ENCODE assay signal across 16 cellular contexts in the genomic region with DNA sequence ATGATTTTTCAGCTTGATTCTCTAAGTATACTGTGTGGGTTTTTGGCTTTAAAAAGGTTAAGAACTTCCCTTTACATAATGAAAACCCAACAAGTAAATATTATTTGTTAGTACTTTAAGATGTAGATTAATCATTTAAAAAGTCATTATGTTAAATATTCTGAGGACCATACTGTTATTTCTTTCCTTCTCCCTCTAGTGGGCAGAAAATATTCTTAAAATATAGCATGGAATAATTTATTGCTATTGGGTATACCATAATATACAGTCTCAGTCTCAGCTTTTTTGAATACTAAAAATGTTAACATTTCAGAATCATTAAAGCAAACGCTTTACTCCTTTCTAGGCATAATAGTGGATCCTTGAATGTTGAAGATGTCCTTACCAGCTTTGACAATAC. TPM values are rescaled to one million over a fixed set of nuclear protein-coding genes. Genes with fewer than 3 reads are reported as not detected.
DNase-seq lines count a peak whose midpoint lies in the region; ATAC-seq and TF ChIP-seq lines count a peak whose summit lies in the region.
"Had no signal": no experiment of that assay in that cellular context is flagged by ENCODE, and none has a peak within 500 bp of the region (broad histone marks: within the 10 kb centered on the region; RNA-seq: fewer than 3 reads in every experiment).

No MANE protein-coding gene starts in this region.

- H3K4me1 ChIP-seq in sigmoid colon, result no peaks in the 10 kb centered on the region
- H3K4me1 ChIP-seq: gastrocnemius medialis, spleen, tibial nerve had no signal

- intact Hi-C loops in sigmoid colon (cut with DNase I), result loop anchor here (5.0 kb wide), 1 partner anchor 567 kb away; no protein-coding TSS in a partner anchor

- no peaks in the 10 kb centered on the region for H3K27me3 ChIP-seq in sigmoid colon
- H3K27me3 ChIP-seq: gastrocnemius medialis, spleen, tibial nerve had no signal

- H3K27ac ChIP-seq in sigmoid colon, result no peak overlapping the region
- H3K27ac ChIP-seq: gastrocnemius medialis, spleen, tibial nerve had no signal

- H3K27ac Mint-ChIP-seq in osteocyte (ENCODE audit: unreplicated experiment), result no peak overlapping the region
- H3K27ac Mint-ChIP-seq: activated naive CD4-positive, alpha-beta T cell treated with anti-CD3 and anti-CD28 coated beads, Interleukin-2, amount 10 ng/mL, durations not matched to agents 7 days and 5 days; nephron progenitor cell had no signal

- H3K9me3 Mint-ChIP-seq in osteocyte (ENCODE audit: unreplicated experiment), result peaks cover 18% of the 10 kb centered on the region
- H3K9me3 Mint-ChIP-seq: activated naive CD4-positive, alpha-beta T cell treated with anti-CD3 and anti-CD28 coated beads, Interleukin-2, amount 10 ng/mL, durations not matched to agents 7 days and 5 days had no signal

- peaks cover 16% of the 10 kb centered on the region for H3K36me3 Mint-ChIP-seq in osteocyte (ENCODE audit: unreplicated experiment)

- peak; percentile 52 for TF ChIP-seq CTCF in choroid plexus epithelial cell (conservative IDR thresholded peaks at IDR 0.05; ENCODE audit: low read depth, low read length)
- TF ChIP-seq CTCF in osteocyte (IDR thresholded peaks at IDR 0.05), result peak; percentile 53
- TF ChIP-seq CTCF in sigmoid colon (IDR thresholded peaks at IDR 0.05), result no peak

- H3K27me3 Mint-ChIP-seq in osteocyte (ENCODE audit: unreplicated experiment), result no peaks in the 10 kb centered on the region
- H3K27me3 Mint-ChIP-seq: activated naive CD4-positive, alpha-beta T cell treated with anti-CD3 and anti-CD28 coated beads, Interleukin-2, amount 10 ng/mL, durations not matched to agents 7 days and 5 days had no signal

- H3K4me3 Mint-ChIP-seq in osteocyte (ENCODE audit: unreplicated experiment), result no peak overlapping the region
- H3K4me3 Mint-ChIP-seq: activated naive CD4-positive, alpha-beta T cell treated with anti-CD3 and anti-CD28 coated beads, Interleukin-2, amount 10 ng/mL, durations not matched to agents 7 days and 5 days; nephron progenitor cell had no signal

- 85 to 97% methylated on average over 1 of the region's 1 CpG for WGBS in sigmoid colon, 2 donors

- H3K9me3 ChIP-seq in sigmoid colon, result no peaks in the 10 kb centered on the region
- H3K9me3 ChIP-seq: gastrocnemius medialis, tibial nerve had no signal

- no peaks in the 10 kb centered on the region for H3K4me1 Mint-ChIP-seq in osteocyte (ENCODE audit: unreplicated experiment)
- H3K4me1 Mint-ChIP-seq: activated naive CD4-positive, alpha-beta T cell treated with anti-CD3 and anti-CD28 coated beads, Interleukin-2, amount 10 ng/mL, durations not matched to agents 7 days and 5 days; nephron progenitor cell had no signal

- DNase-seq in DMS53 (lab: John Stamatoyannopoulos, UW), result peak; percentile 10
- DNase-seq in DMS53 treated with DMSO at 0.1 percent for 48 hours (lab: John Stamatoyannopoulos, UW; ENCODE audit: unreplicated experiment), result no peak
- DNase-seq in NCI-H69 (lab: John Stamatoyannopoulos, UW), result peak; percentile 9
- peak; percentile 16 for DNase-seq in choroid plexus epithelial cell (ENCODE audit: low read depth)
- no peak for DNase-seq in osteocyte (ENCODE audit: extremely low spot score, unreplicated experiment)
- DNase-seq in MV-4-11 (lab: John Stamatoyannopoulos, UW), result no peak
- DNase-seq in sigmoid colon, result no peak
- DNase-seq: 8988T; activated naive CD4-positive, alpha-beta T cell treated with anti-CD3 and anti-CD28 coated beads, Interleukin-2, amount 10 ng/mL, durations not matched to agents 7 days and 5 days; gastrocnemius medialis; KBM-7; NCI-H2081; nephron progenitor cell; spleen had no signal

- TF ChIP-seq EP300 in sigmoid colon (IDR thresholded peaks at IDR 0.05), result no peak

- H3K4me3 ChIP-seq in choroid plexus epithelial cell (ENCODE audit: low read depth, low read length) (no peak overlapping the region), sigmoid colon (no peak overlapping the region)
- H3K4me3 ChIP-seq: gastrocnemius medialis, spleen, tibial nerve had no signal

- no peaks in the 10 kb centered on the region for H3K36me3 ChIP-seq in sigmoid colon
- H3K36me3 ChIP-seq: gastrocnemius medialis, spleen, tibial nerve had no signal

- no peak for ATAC-seq in HG02610 (IDR thresholded peaks at IDR 0.05; ENCODE audit: unreplicated experiment)
- ATAC-seq: gastrocnemius medialis had no signal

- no peak for TF ChIP-seq POLR2A in sigmoid colon (IDR thresholded peaks at IDR 0.05)

RNA-seq across cellular contexts. Expression of a gene that starts 28.1 kb away (rescaled TPM):
- total RNA-seq in osteocyte, result 8.9 and 10.9 TPM in 2 replicates
- total RNA-seq in sigmoid colon, result 10 to 100 TPM; 11.6 to 15.6 (median 13.5) TPM
- polyA plus RNA-seq in sigmoid colon, result 10 to 100 TPM in 1 of 3 donors, 1 to 10 TPM in 2; 6.1 to 10.2 (median 6.2) TPM

RNA-seq across cellular contexts. Expression of a gene that starts 28.6 kb away (rescaled TPM):
- total RNA-seq in osteocyte (49.2 and 52.8 TPM in 2 replicates), sigmoid colon (10 to 100 TPM; 41.5 to 52.6 (median 48.1) TPM)
- 10 to 100 TPM in 2 of 3 donors, 1 to 10 TPM in 1; 6.6 to 14.6 (median 10.2) TPM for polyA plus RNA-seq in sigmoid colon

Comparison
In these comparisons a context has a peak if more than half of its experiments do, and no peak if none do; other contexts are left out.
1. DNase-seq: peak in DMS53 (single experiment), NCI-H69 (single experiment) and choroid plexus epithelial cell (single experiment); none in DMS53 treated with DMSO at 0.1 percent for 48 hours (single experiment), osteocyte (single experiment), MV-4-11 (single experiment) and sigmoid colon (single experiment).
2. CTCF ChIP-seq: peak in choroid plexus epithelial cell (single experiment) and osteocyte (single experiment); none in sigmoid colon (0 of 4).